In the genomic region with DNA sequence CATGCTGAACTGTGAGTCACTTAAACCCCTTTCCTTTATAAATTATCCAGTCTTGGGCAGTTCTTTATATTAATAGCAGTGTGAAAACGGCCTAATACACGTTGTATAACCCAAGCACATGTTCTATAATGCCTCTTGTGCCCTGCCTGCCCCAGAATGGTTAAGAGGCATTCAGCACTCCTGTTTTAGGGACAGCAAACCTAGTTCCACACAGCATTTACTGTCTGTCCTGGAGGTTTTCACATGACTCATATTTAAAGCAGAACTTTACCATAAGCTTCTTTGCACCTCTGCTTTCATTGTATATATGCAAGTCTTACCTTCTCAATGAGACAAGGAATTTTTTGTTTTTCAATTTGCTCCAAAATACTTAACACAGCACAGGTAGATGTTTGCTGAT, we compare ENCODE assay signal across 3 cellular contexts.
A peak's percentile ranks its signal among the peaks of the same experiment; 100 is the strongest.
TF ChIP-seq lines count a peak whose summit lies in the region.

No MANE protein-coding gene starts in this region.

TF ChIP-seq in liver, 16 proteins besides CTCF, POLR2A, EP300 and RAD21:
- peak; percentile 68 for TF ChIP-seq REST (IDR thresholded peaks at IDR 0.05)
- TF ChIP-seq GABPA (IDR thresholded peaks at IDR 0.05 in 1 of 2, conservative IDR thresholded peaks at IDR 0.05 in 1 of 2): no peak

TF ChIP-seq in HepG2, 621 proteins besides CTCF, POLR2A, EP300 and RAD21 (continued from another document):
- TF ChIP-seq REST (IDR thresholded peaks at IDR 0.05; ENCODE audit: borderline replicate concordance in 1 of 2, low read depth in 1 of 2, low read length in 2 of 2): peak in 1 of 2 experiments; percentile 61; a peak in 1 of 4 replicates

TF ChIP-seq in HEK293, 187 proteins besides CTCF, POLR2A, EP300 and RAD21 (continued from another document):
- 0 out of 2 replicates have a peak, but pooled peaks have one; percentile 49 for TF ChIP-seq REST (tag by site-specific recombination; IDR thresholded peaks at IDR 0.05)
